24 cellular contexts compared by ENCODE assay signal in genomic region chr18:61964616-61965015, GRCh38.
A peak's percentile ranks its signal among the peaks of the same experiment; 100 is the strongest.
DNase-seq lines count a peak whose midpoint lies in the region; ATAC-seq and TF ChIP-seq lines count a peak whose summit lies in the region.
"Had no signal": no experiment of that assay in that cellular context is flagged by ENCODE, and none has a peak within 500 bp of the region (broad histone marks: within the 10 kb centered on the region; RNA-seq: fewer than 3 reads in every experiment).

No MANE protein-coding gene starts in this region.

- no peak overlapping the region for H3K4me3 Mint-ChIP-seq in activated CD4-positive, alpha-beta T cell treated with anti-CD3 and anti-CD28 coated beads, Interleukin-2, amount 10 ng/mL, durations not matched to agents 24 days and 14 days
- H3K4me3 Mint-ChIP-seq: CD14-positive monocyte; CD4-positive, alpha-beta T cell; CD8-positive, alpha-beta memory T cell; GM23338; H9 had no signal

- TF ChIP-seq CTCF in ascending aorta (IDR thresholded peaks at IDR 0.05) (no peak), thoracic aorta (IDR thresholded peaks at IDR 0.05) (no peak)

- in situ Hi-C loops in GM23248 (cut with MboI) = no loop called here

- ATAC-seq in thoracic aorta (ENCODE audit: insufficient number of reproducible peaks, low FRiP score, low read depth) = no peak
- ATAC-seq: A549, GM12878, GM23338, HCT116 had no signal

- no peaks in the 10 kb centered on the region for H3K9me2 ChIP-seq in GM23248 (ENCODE audit: insufficient read depth)

- no peak overlapping the region for H3K4me3 ChIP-seq in ascending aorta
- no peak overlapping the region for H3K4me3 ChIP-seq in thoracic aorta
- no peak overlapping the region for H3K4me3 ChIP-seq in GM23248
- H3K4me3 ChIP-seq: A549; BLaER1 treated with 17β-estradiol and CSF1 and Interleukin-3, amounts not matched to agents 10 nM and 100 nM; GM12878; GM23338 had no signal

- H2AFZ ChIP-seq in GM23248 = no peak overlapping the region
- H2AFZ ChIP-seq: GM23338 had no signal

- no peak overlapping the region for H3K9ac ChIP-seq in GM23248
- H3K9ac ChIP-seq: BLaER1 treated with 17β-estradiol and CSF1 and Interleukin-3, amounts not matched to agents 10 nM and 100 nM had no signal

- H3K9me3 ChIP-seq in ascending aorta (no peaks in the 10 kb centered on the region), thoracic aorta (no peaks in the 10 kb centered on the region), GM23248 (ENCODE audit: low read depth) (no peaks in the 10 kb centered on the region)
- H3K9me3 ChIP-seq: A549, BE2C had no signal

- intact Hi-C loops in activated CD4-positive, alpha-beta T cell treated with anti-CD3 and anti-CD28 coated beads, Interleukin-2, amount 10 ng/mL, durations not matched to agents 24 days and 14 days (cut with micrococcal nuclease) = no loop called here
- intact Hi-C loops in ascending aorta (cut with DNase I) = loop anchor here (2.0 kb wide), 1 partner anchor 16 kb away; no protein-coding TSS in a partner anchor
- intact Hi-C loops in head of caudate nucleus (cut with DNase I) = no loop called here

- no peak overlapping the region for H3K27ac Mint-ChIP-seq in activated CD4-positive, alpha-beta T cell treated with anti-CD3 and anti-CD28 coated beads, Interleukin-2, amount 10 ng/mL, durations not matched to agents 24 days and 14 days
- H3K27ac Mint-ChIP-seq: CD14-positive monocyte; CD4-positive, alpha-beta T cell; CD8-positive, alpha-beta memory T cell; GM23338; H9 had no signal

- H3K79me2 ChIP-seq in GM23248 (ENCODE audit: insufficient read depth) = no peaks in the 10 kb centered on the region

- H3K36me3 ChIP-seq in ascending aorta = no peaks in the 10 kb centered on the region
- no peaks in the 10 kb centered on the region for H3K36me3 ChIP-seq in thoracic aorta
- H3K36me3 ChIP-seq in GM23248 (ENCODE audit: low read depth) = no peaks in the 10 kb centered on the region
- H3K36me3 ChIP-seq: BE2C had no signal

- H3K4me1 ChIP-seq in ascending aorta (peaks cover 9 to 17% of the 10 kb centered on the region in 2 donors), thoracic aorta (ENCODE audit: control insufficient read depth in 1 of 2, low read depth in 2 of 2) (peaks cover 10 to 45% of the 10 kb centered on the region in 2 donors), GM23248 (ENCODE audit: insufficient read depth) (no peaks in the 10 kb centered on the region)
- H3K4me1 ChIP-seq: A549, BE2C had no signal

- no peaks in the 10 kb centered on the region for H3K36me3 Mint-ChIP-seq in activated CD4-positive, alpha-beta T cell treated with anti-CD3 and anti-CD28 coated beads, Interleukin-2, amount 10 ng/mL, durations not matched to agents 24 days and 14 days (ENCODE audit: low read depth)
- H3K36me3 Mint-ChIP-seq: CD14-positive monocyte had no signal

- H4K20me1 ChIP-seq in GM23248 (ENCODE audit: insufficient read depth) = no peaks in the 10 kb centered on the region
- H4K20me1 ChIP-seq: BLaER1 treated with 17β-estradiol and CSF1 and Interleukin-3, amounts not matched to agents 10 nM and 100 nM had no signal

- H3K4me2 ChIP-seq in GM23248 (ENCODE audit: unreplicated experiment) = no peak overlapping the region
- H3K4me2 ChIP-seq: A549; BLaER1 treated with 17β-estradiol and CSF1 and Interleukin-3, amounts not matched to agents 10 nM and 100 nM; GM23338 had no signal

- peaks cover 5% of the 10 kb centered on the region for H3K9me3 Mint-ChIP-seq in activated CD4-positive, alpha-beta T cell treated with anti-CD3 and anti-CD28 coated beads, Interleukin-2, amount 10 ng/mL, durations not matched to agents 24 days and 14 days
- H3K9me3 Mint-ChIP-seq: CD4-positive, alpha-beta T cell; GM23338; H9 had no signal

- peaks cover 21% of the 10 kb centered on the region for H3K27me3 Mint-ChIP-seq in activated CD4-positive, alpha-beta T cell treated with anti-CD3 and anti-CD28 coated beads, Interleukin-2, amount 10 ng/mL, durations not matched to agents 24 days and 14 days

- DNase-seq in activated CD4-positive, alpha-beta T cell treated with anti-CD3 and anti-CD28 coated beads, Interleukin-2, amount 10 ng/mL, durations not matched to agents 24 days and 14 days = peak; percentile 30
- no peak for DNase-seq in activated CD4-positive, alpha-beta T cell treated with anti-CD3 and anti-CD28 coated beads, Interleukin-2, amount 50 U/mL, for 1 hour
- DNase-seq in ascending aorta (ENCODE audit: low spot score in 2 of 2) (no peak), thoracic aorta (ENCODE audit: low spot score) (no peak), head of caudate nucleus (no peak), GM23248 (no peak)
- no peak for DNase-seq in stimulated activated CD4-positive, alpha-beta T cell treated with anti-CD3 and anti-CD28 coated beads, Interleukin-4, amount 100 ng/mL, for 24 hours
- DNase-seq: 8988T; ACHN; AML-193; BE2C; CD4-positive, alpha-beta T cell; CD8-positive, alpha-beta memory T cell; DMS 273 treated with DMSO at 0.1 percent for 48 hours; DMS79; EL; GDM1; H9 had no signal

- H3K27me3 ChIP-seq in ascending aorta = no peaks in the 10 kb centered on the region
- H3K27me3 ChIP-seq in thoracic aorta (replicated peaks; ENCODE audit: insufficient read depth) = no peaks in the 10 kb centered on the region
- H3K27me3 ChIP-seq in GM23248 (replicated peaks; ENCODE audit: insufficient read depth) = no peaks in the 10 kb centered on the region
- H3K27me3 ChIP-seq: BE2C had no signal

- H3K4me1 Mint-ChIP-seq in activated CD4-positive, alpha-beta T cell treated with anti-CD3 and anti-CD28 coated beads, Interleukin-2, amount 10 ng/mL, durations not matched to agents 24 days and 14 days = peaks cover 1% of the 10 kb centered on the region
- H3K4me1 Mint-ChIP-seq: CD8-positive, alpha-beta memory T cell; GM23338; H9 had no signal

- H3F3A ChIP-seq in GM23248 (ENCODE audit: insufficient read depth) = no peaks in the 10 kb centered on the region

- H3K27ac ChIP-seq in ascending aorta (peak overlapping the region; percentile 31 to 77), thoracic aorta (peak overlapping the region; percentile 2 to 68), GM23248 (no peak overlapping the region)
- H3K27ac ChIP-seq: A549; BLaER1 treated with 17β-estradiol and CSF1 and Interleukin-3, amounts not matched to agents 10 nM and 100 nM had no signal
